Comparison of ENCODE assay signal across 21 cellular contexts in the genomic region with DNA sequence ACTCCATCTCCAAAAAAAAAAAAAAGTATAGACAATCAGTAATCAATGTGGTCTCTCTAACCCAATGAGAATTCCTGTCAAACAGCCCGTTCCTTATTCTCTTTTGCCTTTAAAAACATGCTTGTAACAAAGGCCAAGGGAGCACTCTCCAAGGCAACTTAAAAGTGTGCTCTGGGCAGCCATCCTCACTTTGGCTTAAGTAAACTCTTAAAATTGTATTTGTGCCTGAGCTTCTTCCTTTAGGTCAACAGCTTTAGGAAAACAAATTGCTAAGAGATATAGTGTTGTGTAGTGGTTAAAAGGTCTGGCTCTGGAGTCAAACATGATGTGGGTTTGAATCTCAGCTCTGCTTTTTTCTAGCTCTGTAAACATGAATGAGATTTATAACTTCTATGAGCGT. TPM values are rescaled to one million over a fixed set of nuclear protein-coding genes. Genes with fewer than 3 reads are reported as not detected.
DNase-seq lines count a peak whose midpoint lies in the region; ATAC-seq and TF ChIP-seq lines count a peak whose summit lies in the region.
"Had no signal": no experiment of that assay in that cellular context is flagged by ENCODE, and none has a peak within 500 bp of the region (broad histone marks: within the 10 kb centered on the region; RNA-seq: fewer than 3 reads in every experiment).

No MANE protein-coding gene starts in this region.

- H3K4me1 ChIP-seq in A673 (ENCODE audit: insufficient read depth, low read length, poor library complexity, severe bottlenecking) (peaks cover 30% of the 10 kb centered on the region), psoas muscle (peaks cover 9% of the 10 kb centered on the region)
- H3K4me1 ChIP-seq: SJSA1 had no signal

- H3K9me3 Mint-ChIP-seq in immature natural killer cell, result no peaks in the 10 kb centered on the region
- H3K9me3 Mint-ChIP-seq: naive B cell had no signal

- H3K27ac Mint-ChIP-seq in T-helper 17 cell (peak overlapping the region; percentile 83), immature natural killer cell (no peak overlapping the region)

- DNase-seq in A673 (ENCODE audit: low spot score) (no peak), T-helper 17 cell (no peak), immature natural killer cell (no peak), psoas muscle (no peak), NCI-H1417 treated with DMSO at 0.1 percent for 48 hours (lab: John Stamatoyannopoulos, UW) (no peak)
- DNase-seq: activated CD4-positive, alpha-beta T cell treated with anti-CD3 and anti-CD28 coated beads for 1 hour; activated effector memory CD4-positive, alpha-beta T cell treated with anti-CD3 and anti-CD28 coated beads, Interleukin-2, amount 50 U/mL, for 16 hours; Karpas-422; left ventricle myocardium inferior; MV-4-11; naive B cell; occipital lobe; retina; RPMI8226; small intestine; stimulated activated CD4-positive, alpha-beta T cell treated with anti-CD3 and anti-CD28 coated beads, Interleukin-1b, Interleukin-23, amount 100 ng/mL, for 48 hours had no signal

- H3K4me3 ChIP-seq in A673 (ENCODE audit: low read depth, low read length, poor library complexity, severe bottlenecking), result no peak overlapping the region
- H3K4me3 ChIP-seq in psoas muscle, result no peak overlapping the region
- H3K4me3 ChIP-seq: left ventricle myocardium inferior, SJSA1 had no signal

- peaks cover 55% of the 10 kb centered on the region for H3K4me1 Mint-ChIP-seq in T-helper 17 cell
- peaks cover 59 to 74% of the 10 kb centered on the region in 2 donors for H3K4me1 Mint-ChIP-seq in immature natural killer cell

- 85 to 91% (median 86%) methylated on average over 2 of the region's 2 CpGs for WGBS in psoas muscle, 3 donors

- peaks cover 3% of the 10 kb centered on the region for H3K36me3 Mint-ChIP-seq in T-helper 17 cell (ENCODE audit: low read depth)
- peaks cover 3 to 8% (median 7%) of the 10 kb centered on the region in 3 donors for H3K36me3 Mint-ChIP-seq in immature natural killer cell

- TF ChIP-seq CTCF in 22Rv1 (IDR thresholded peaks at IDR 0.05) (no peak), A673 (conservative IDR thresholded peaks at IDR 0.05; ENCODE audit: low read depth, low read length) (no peak), psoas muscle (IDR thresholded peaks at IDR 0.05) (no peak)

- no TSS peak for BruUV-seq in A673 (replicated peaks; lab: Mats Ljungman, UMichigan)

- CTCF ChIA-PET in A673 (lab: Charles Lee), result no interaction called here

- no peak for ATAC-seq in T-helper 17 cell
- ATAC-seq in psoas muscle, result no peak
- no peak for ATAC-seq in HG03378 (IDR thresholded peaks at IDR 0.05; ENCODE audit: unreplicated experiment)

- POLR2A ChIA-PET in A673 (lab: Charles Lee; ENCODE audit: low non-redundant PET), result interaction anchor here (0.7 kb wide), 1 partner anchor 435 kb away, joined by 9 read pairs; no protein-coding TSS in a partner anchor

- H3K27me3 Mint-ChIP-seq in T-helper 17 cell, result no peaks in the 10 kb centered on the region
- peaks cover 2 to 10% (median 4%) of the 10 kb centered on the region in 3 donors for H3K27me3 Mint-ChIP-seq in immature natural killer cell (ENCODE audit: low read depth in 3 of 3)
- H3K27me3 Mint-ChIP-seq: brain, naive B cell had no signal

- peak overlapping the region; percentile 43 for H3K27ac ChIP-seq in 22Rv1
- peak overlapping the region; percentile 62 for H3K27ac ChIP-seq in A673 (ENCODE audit: low read depth, low read length, poor library complexity, severe bottlenecking)
- H3K27ac ChIP-seq in cingulate gyrus (ENCODE audit: low read depth, low read length), result peak overlapping the region; percentile 29
- H3K27ac ChIP-seq in psoas muscle, result no peak overlapping the region
- H3K27ac ChIP-seq: left ventricle myocardium inferior, SJSA1 had no signal

- peaks cover 7% of the 10 kb centered on the region for H3K9me3 ChIP-seq in A673 (ENCODE audit: low read depth, low read length, poor library complexity, severe bottlenecking)
- H3K9me3 ChIP-seq in T-helper 17 cell (ENCODE audit: control insufficient read depth, low read length, poor library complexity, severe bottlenecking), result no peaks in the 10 kb centered on the region
- H3K9me3 ChIP-seq in psoas muscle, result no peaks in the 10 kb centered on the region
- H3K9me3 ChIP-seq: left ventricle myocardium inferior, SJSA1 had no signal

- intact Hi-C loops in A673 (cut with micrococcal nuclease; ENCODE audit: unreplicated experiment) (no loop called here), psoas muscle (cut with DNase I) (no loop called here)

- H3K36me3 ChIP-seq in A673 (ENCODE audit: insufficient read depth, low read length, poor library complexity, severe bottlenecking) (peaks cover 74% of the 10 kb centered on the region), psoas muscle (ENCODE audit: insufficient read depth in 1 of 2, low read depth in 1 of 2) (no peaks in the 10 kb centered on the region)
- H3K36me3 ChIP-seq: left ventricle myocardium inferior, SJSA1 had no signal

- H3K4me3 Mint-ChIP-seq in T-helper 17 cell, result no peak overlapping the region
- no peak overlapping the region for H3K4me3 Mint-ChIP-seq in immature natural killer cell

- H3K27me3 ChIP-seq in A673 (replicated peaks; ENCODE audit: insufficient read depth, low read depth, low read length, poor library complexity) (no peaks in the 10 kb centered on the region), psoas muscle (ENCODE audit: insufficient read depth in 3 of 3, low read length in 2 of 3) (no peaks in the 10 kb centered on the region)
- H3K27me3 ChIP-seq: SJSA1 had no signal

RNA-seq across cellular contexts. Expression of gene EPC1, which starts 13.9 kb away (rescaled TPM):
- total RNA-seq in A673 (2021) (75.7 and 75.8 TPM in 2 replicates), T-helper 17 cell (100 to 1,000 TPM; 178 to 189 TPM), psoas muscle (10 to 100 TPM; 20.7 to 37.1 (median 27.1) TPM)
- polyA plus RNA-seq in immature natural killer cell (10 to 100 TPM; 43.1 to 63.4 (median 50.5) TPM), psoas muscle (10 to 100 TPM; 19.5 to 27.3 (median 20.7) TPM)
